In genomic region chr16:11980167-11980844, GRCh38 we compare ENCODE assay signal across 16 cellular contexts. TPM values are rescaled to one million over a fixed set of nuclear protein-coding genes. Genes with fewer than 3 reads are reported as not detected.
DNase-seq lines count a peak whose midpoint lies in the region; ATAC-seq and TF ChIP-seq lines count a peak whose summit lies in the region.
"Had no signal": no experiment of that assay in that cellular context is flagged by ENCODE, and none has a peak within 500 bp of the region (broad histone marks: within the 10 kb centered on the region; RNA-seq: fewer than 3 reads in every experiment).

No MANE protein-coding gene starts in this region.

- intact Hi-C loops in dorsolateral prefrontal cortex (cut with DNase I), result no loop called here

- H3K4me1 Mint-ChIP-seq in stimulated activated effector memory CD8-positive, alpha-beta T cell treated with anti-CD3 and anti-CD28 coated beads, Interleukin-12 subunit alpha, Interleukin-12 subunit beta, amount 100 ng/mL, for 72 hours, result peaks cover 39% of the 10 kb centered on the region

- H3F3A ChIP-seq in DOHH2 (ENCODE audit: control insufficient read depth, insufficient read depth), result peaks cover 6% of the 10 kb centered on the region

- H3K9me3 ChIP-seq in DOHH2 (ENCODE audit: control insufficient read depth, insufficient read depth, low read length), result no peaks in the 10 kb centered on the region
- H3K9me3 ChIP-seq: body of pancreas, left ventricle myocardium inferior, prostate gland, suprapubic skin had no signal

- DNase-seq in NAMALWA (ENCODE audit: low spot score) (peak; percentile 31), dorsolateral prefrontal cortex (no peak), RKO (ENCODE audit: low spot score) (no peak)
- DNase-seq in stimulated activated effector memory CD8-positive, alpha-beta T cell treated with anti-CD3 and anti-CD28 coated beads, Interleukin-12 subunit alpha, Interleukin-12 subunit beta, amount 100 ng/mL, for 72 hours (ENCODE audit: low spot score in 2 of 2), result no peak
- DNase-seq: body of pancreas; effector memory CD8-positive, alpha-beta T cell; H7; left ventricle myocardium inferior; naive thymus-derived CD4-positive, alpha-beta T cell had no signal

- H3K36me3 ChIP-seq in DOHH2 (ENCODE audit: control insufficient read depth, low read length), result peaks cover 14% of the 10 kb centered on the region
- H3K36me3 ChIP-seq: left ventricle myocardium inferior, prostate gland, suprapubic skin had no signal

- H3K4me3 Mint-ChIP-seq in stimulated activated effector memory CD8-positive, alpha-beta T cell treated with anti-CD3 and anti-CD28 coated beads, Interleukin-12 subunit alpha, Interleukin-12 subunit beta, amount 100 ng/mL, for 72 hours, result no peak overlapping the region
- H3K4me3 Mint-ChIP-seq: effector memory CD8-positive, alpha-beta T cell; WTC11 had no signal

- H3K27ac ChIP-seq in DOHH2 (ENCODE audit: low read depth, low read length), result peak overlapping the region; percentile 25; the same call in 1 of the 2 replicates
- H3K27ac ChIP-seq in dorsolateral prefrontal cortex, result no peak overlapping the region
- H3K27ac ChIP-seq: body of pancreas, left ventricle myocardium inferior, prostate gland, suprapubic skin had no signal

- H3K36me3 Mint-ChIP-seq in stimulated activated effector memory CD8-positive, alpha-beta T cell treated with anti-CD3 and anti-CD28 coated beads, Interleukin-12 subunit alpha, Interleukin-12 subunit beta, amount 100 ng/mL, for 72 hours, result peaks cover 7% of the 10 kb centered on the region
- H3K36me3 Mint-ChIP-seq: WTC11 had no signal

- H3K4me3 ChIP-seq in DOHH2 (ENCODE audit: low read length) (peak overlapping the region; percentile 46), dorsolateral prefrontal cortex (no peak overlapping the region)
- H3K4me3 ChIP-seq: body of pancreas, left ventricle myocardium inferior, prostate gland, suprapubic skin had no signal

- peak; percentile 53 for ATAC-seq in GM18861 (IDR thresholded peaks at IDR 0.05; ENCODE audit: unreplicated experiment)
- ATAC-seq in HG02642 (IDR thresholded peaks at IDR 0.05; ENCODE audit: poor library complexity, unreplicated experiment), result peak; percentile 32
- ATAC-seq in stimulated activated effector memory CD8-positive, alpha-beta T cell treated with anti-CD3 and anti-CD28 coated beads, Interleukin-12 subunit alpha, Interleukin-12 subunit beta, amount 100 ng/mL, for 72 hours, result no peak
- no peak for ATAC-seq in GM18517 (IDR thresholded peaks at IDR 0.05; ENCODE audit: unreplicated experiment)
- ATAC-seq: body of pancreas; effector memory CD8-positive, alpha-beta T cell; naive thymus-derived CD4-positive, alpha-beta T cell; WTC11 had no signal

- peaks cover 57% of the 10 kb centered on the region for H3K4me1 ChIP-seq in DOHH2 (ENCODE audit: control insufficient read depth, low read length)

- no peak overlapping the region for H3K27ac Mint-ChIP-seq in stimulated activated effector memory CD8-positive, alpha-beta T cell treated with anti-CD3 and anti-CD28 coated beads, Interleukin-12 subunit alpha, Interleukin-12 subunit beta, amount 100 ng/mL, for 72 hours
- H3K27ac Mint-ChIP-seq: effector memory CD8-positive, alpha-beta T cell; naive thymus-derived CD4-positive, alpha-beta T cell; WTC11 had no signal

- peak overlapping the region; percentile 95 for H3K4me2 ChIP-seq in DOHH2 (ENCODE audit: low read length)

- peaks cover 94% of the 10 kb centered on the region for H3K79me2 ChIP-seq in DOHH2 (ENCODE audit: control insufficient read depth, low read length)

- TF ChIP-seq CTCF in DOHH2 (IDR thresholded peaks at IDR 0.05; ENCODE audit: low read depth, low read length, poor library complexity, severe bottlenecking), result no peak
- TF ChIP-seq CTCF in dorsolateral prefrontal cortex (IDR thresholded peaks at IDR 0.05 in 54 of 56, conservative IDR thresholded peaks at IDR 0.05 in 2 of 56; ENCODE audit: low read depth in 1 of 56, partially characterized antibody in 56 of 56), result no peak

- no peaks in the 10 kb centered on the region for H4K20me1 ChIP-seq in DOHH2 (ENCODE audit: control insufficient read depth, insufficient read depth, low read depth, low read length)

- H3K9me3 Mint-ChIP-seq in stimulated activated effector memory CD8-positive, alpha-beta T cell treated with anti-CD3 and anti-CD28 coated beads, Interleukin-12 subunit alpha, Interleukin-12 subunit beta, amount 100 ng/mL, for 72 hours, result no peaks in the 10 kb centered on the region
- H3K9me3 Mint-ChIP-seq: effector memory CD8-positive, alpha-beta T cell; WTC11 had no signal

- H3K9me2 ChIP-seq in DOHH2 (replicated peaks; ENCODE audit: control insufficient read depth, low read length), result no peaks in the 10 kb centered on the region

- H3K27me3 ChIP-seq in DOHH2 (ENCODE audit: control insufficient read depth, low read length) (no peaks in the 10 kb centered on the region), dorsolateral prefrontal cortex (no peaks in the 10 kb centered on the region)
- H3K27me3 ChIP-seq: body of pancreas, suprapubic skin had no signal

RNA-seq across cellular contexts. Expression of gene SNX29, which starts 3.8 kb away (rescaled TPM):
- 10 to 100 TPM; 26.7 to 87.0 (median 46.5) TPM for total RNA-seq in dorsolateral prefrontal cortex

RNA-seq across cellular contexts. Expression of gene TNFRSF17, which starts 15.3 kb away (rescaled TPM):
- not detected for total RNA-seq in dorsolateral prefrontal cortex
- total RNA-seq: body of pancreas, H7, left ventricle myocardium inferior, suprapubic skin, WTC11 had no signal

RNA-seq across cellular contexts. Expression of gene NPIPB2, which starts 38.5 kb away (rescaled TPM):
- total RNA-seq in dorsolateral prefrontal cortex, result 10 to 100 TPM in 119 of 120 experiments, 1 to 10 TPM in 1; 7.7 to 62.0 (median 23.6) TPM

Comparison
In these comparisons a context has a peak if more than half of its experiments do, and no peak if none do; other contexts are left out.
1. ATAC-seq: peak in GM18861 (single experiment) and HG02642 (single experiment); none in stimulated activated effector memory CD8-positive, alpha-beta T cell treated with anti-CD3 and anti-CD28 coated beads, Interleukin-12 subunit alpha, Interleukin-12 subunit beta, amount 100 ng/mL, for 72 hours (single experiment) and GM18517 (single experiment).